In the genomic region with DNA sequence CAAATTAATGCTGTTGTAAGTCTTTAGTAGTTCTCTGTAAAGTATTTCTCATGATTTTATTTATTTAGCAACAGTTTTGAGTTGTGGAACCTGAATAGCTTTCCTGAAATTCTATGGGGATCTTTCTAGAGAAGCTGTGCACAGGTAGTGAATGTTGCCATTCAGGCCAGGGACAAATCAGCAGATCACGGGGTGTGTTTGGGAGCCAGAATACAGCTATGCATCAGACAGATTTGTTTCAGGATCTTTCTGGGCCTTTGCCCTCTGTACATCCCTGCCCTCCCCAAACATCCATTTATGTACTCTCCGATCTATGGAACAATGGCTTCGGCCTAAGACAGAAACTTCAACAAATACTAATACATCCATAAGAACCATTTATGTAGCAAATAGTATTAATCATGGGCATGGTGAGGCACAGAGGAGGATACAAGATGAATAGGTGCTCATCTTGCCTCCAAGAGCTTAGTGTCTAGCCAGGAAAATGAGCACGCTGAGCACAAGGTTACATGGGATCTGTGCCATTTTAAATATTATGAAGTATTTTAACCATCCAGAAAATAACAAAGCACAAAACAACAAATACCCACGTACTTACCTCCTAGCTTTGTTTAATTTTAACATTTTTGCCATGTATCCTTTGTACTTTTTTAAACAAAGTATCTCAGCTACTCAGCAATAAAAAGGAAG, we compare ENCODE assay signal across 15 cellular contexts.
"Had no signal": no experiment of that assay in that cellular context is flagged by ENCODE, and none has a peak within 500 bp of the region (broad histone marks: within the 10 kb centered on the region; RNA-seq: fewer than 3 reads in every experiment).

No MANE protein-coding gene starts in this region.

- H3K9ac ChIP-seq: neural progenitor cell, SK-N-SH had no signal

- DNase-seq: activated naive CD8-positive, alpha-beta T cell treated with anti-CD3 and anti-CD28 coated beads, Interleukin-2, amount 10 ng/mL, durations not matched to agents 7 days and 5 days; aorta; effector CD4-positive, alpha-beta T cell; left cardiac atrium; naive B cell; ovary; SK-N-SH; stimulated activated CD4-positive, alpha-beta T cell treated with anti-CD3 and anti-CD28 coated beads, Interleukin-1b, Interleukin-23, amount 100 ng/mL, for 48 hours; T-cell; T-helper 9 cell had no signal

- H3K4me3 ChIP-seq: breast epithelium, lung, neural progenitor cell, ovary had no signal

- H2AFZ ChIP-seq: neural progenitor cell had no signal

- H3K27ac ChIP-seq: neural progenitor cell, ovary had no signal

- H3K36me3 ChIP-seq: breast epithelium, neural progenitor cell, ovary had no signal

- ATAC-seq: activated CD4-positive, CD25-positive, alpha-beta regulatory T cell treated with anti-CD3 and anti-CD28 coated beads, Interleukin-2, amount 50 U/mL, for 24 hours; left cardiac atrium; T-cell had no signal

- H3K9me3 ChIP-seq: breast epithelium, ovary, SK-N-SH had no signal

- H3K4me1 ChIP-seq: breast epithelium, neural progenitor cell had no signal

- H3K4me2 ChIP-seq: neural progenitor cell, SK-N-SH had no signal

- H3K27me3 ChIP-seq: breast epithelium, foreskin keratinocyte, neural progenitor cell, ovary had no signal
